Comparison of ENCODE assay signal across 10 cellular contexts in the genomic region with DNA sequence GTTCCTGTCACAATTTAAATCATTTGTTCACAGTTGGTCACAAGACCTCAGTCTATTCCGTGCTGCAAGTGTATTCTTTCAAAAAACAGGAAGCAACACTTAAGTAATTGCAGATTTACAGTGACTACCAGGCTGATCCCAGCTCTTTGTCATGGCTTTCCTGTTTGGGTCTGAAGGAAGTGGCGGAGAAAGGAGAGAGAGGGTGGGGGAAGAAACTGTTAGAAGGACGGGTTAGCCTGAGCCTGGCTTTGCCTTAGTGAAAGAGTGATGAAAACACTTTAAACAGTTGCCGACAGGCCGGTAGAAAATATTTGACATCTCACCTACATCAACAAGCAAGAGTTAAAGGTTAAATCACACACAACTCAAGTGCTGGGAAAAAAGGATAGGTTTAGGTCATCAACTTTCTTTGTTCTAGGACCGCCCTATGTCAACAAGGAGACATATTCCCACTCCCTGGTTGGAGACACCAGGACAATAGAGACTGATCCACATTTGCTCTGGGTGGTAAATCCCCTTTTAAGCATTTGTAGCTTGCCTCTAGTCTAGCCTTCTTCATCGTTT.
DNase-seq lines count a peak whose midpoint lies in the region; ATAC-seq and TF ChIP-seq lines count a peak whose summit lies in the region.
"Had no signal": no experiment of that assay in that cellular context is flagged by ENCODE, and none has a peak within 500 bp of the region (broad histone marks: within the 10 kb centered on the region; RNA-seq: fewer than 3 reads in every experiment).

No MANE protein-coding gene starts in this region.

- peaks cover 48% of the 10 kb centered on the region for H3K4me1 ChIP-seq in GM23248 (ENCODE audit: insufficient read depth)
- H3K4me1 ChIP-seq in hepatocyte (ENCODE audit: insufficient read depth): peaks cover 28% of the 10 kb centered on the region

- WGBS in GM23248 (ENCODE audit: low coverage in 1 of 2, low lambda C conversion rate in 2 of 2, missing lambda C conversion rate in 2 of 2), 2 experiments: 58 to 71% methylated on average over 7 of the region's 7 CpGs
- 36% methylated on average over 7 of the region's 7 CpGs for WGBS in hepatocyte (ENCODE audit: low lambda C conversion rate, missing lambda C conversion rate)

- H3K36me3 ChIP-seq in GM23248 (ENCODE audit: low read depth) (no peaks in the 10 kb centered on the region), SK-N-MC (ENCODE audit: insufficient read depth, low read length) (no peaks in the 10 kb centered on the region), hepatocyte (replicated peaks; ENCODE audit: insufficient read depth, low read depth) (no peaks in the 10 kb centered on the region)

- TF ChIP-seq CTCF in hepatocyte (IDR thresholded peaks at IDR 0.05; ENCODE audit: poor library complexity): no peak
- no peak for TF ChIP-seq CTCF in progenitor cell of endocrine pancreas (IDR thresholded peaks at IDR 0.05; ENCODE audit: unreplicated experiment)
- TF ChIP-seq CTCF in GM13977 (IDR thresholded peaks at IDR 0.05; ENCODE audit: extremely low read depth, insufficient read depth, missing control alignments): no peak

- H3K79me2 ChIP-seq in GM23248 (ENCODE audit: insufficient read depth): 0 out of 2 replicates have a peak, but pooled peaks cover 6% of the 10 kb centered on the region
- H3K79me2 ChIP-seq in hepatocyte: no peaks in the 10 kb centered on the region

- H2AFZ ChIP-seq in GM23248: peak overlapping the region; percentile 65
- H2AFZ ChIP-seq in hepatocyte: peak overlapping the region; percentile 35

- in situ Hi-C loops in GM23248 (cut with MboI): no loop called here
- in situ Hi-C loops in GM13977 (cut with MboI; ENCODE audit: low pct_unique_long_range_greater_than_20kb, low sequenced_read_pairs, unreplicated experiment): loop anchor here (25.0 kb wide), 1 partner anchor 140 kb away; no protein-coding TSS in a partner anchor

- no peaks in the 10 kb centered on the region for H3K9me3 Mint-ChIP-seq in progenitor cell of endocrine pancreas (ENCODE audit: low read depth)
- H3K9me3 Mint-ChIP-seq: activated T-cell treated with anti-CD3 and anti-CD28 coated beads, Interleukin-2, amount 50 U/mL, for 72 hours had no signal

- no peaks in the 10 kb centered on the region for H3K36me3 Mint-ChIP-seq in progenitor cell of endocrine pancreas (ENCODE audit: insufficient read depth)

- no peaks in the 10 kb centered on the region for H4K20me1 ChIP-seq in GM23248 (ENCODE audit: insufficient read depth)
- no peaks in the 10 kb centered on the region for H4K20me1 ChIP-seq in hepatocyte (ENCODE audit: insufficient read depth, poor library complexity, severe bottlenecking)

- H3K27me3 ChIP-seq in GM23248 (replicated peaks; ENCODE audit: insufficient read depth): no peaks in the 10 kb centered on the region
- no peaks in the 10 kb centered on the region for H3K27me3 ChIP-seq in hepatocyte

- ATAC-seq in HG03460 (IDR thresholded peaks at IDR 0.05; ENCODE audit: unreplicated experiment): no peak
- no peak for ATAC-seq in GM21737 (IDR thresholded peaks at IDR 0.05; ENCODE audit: unreplicated experiment)
- no peak for ATAC-seq in GM21423 (IDR thresholded peaks at IDR 0.05; ENCODE audit: unreplicated experiment)
- ATAC-seq: activated T-cell treated with anti-CD3 and anti-CD28 coated beads, Interleukin-2, amount 50 U/mL, for 72 hours had no signal

- peak overlapping the region; percentile 23 for H3K4me2 ChIP-seq in GM23248 (ENCODE audit: unreplicated experiment)
- H3K4me2 ChIP-seq in hepatocyte: peak overlapping the region; percentile 46

- H3K27me3 Mint-ChIP-seq in progenitor cell of endocrine pancreas: no peaks in the 10 kb centered on the region

- no peak overlapping the region for H3K4me3 Mint-ChIP-seq in progenitor cell of endocrine pancreas (ENCODE audit: low read depth)
- H3K4me3 Mint-ChIP-seq: activated T-cell treated with anti-CD3 and anti-CD28 coated beads, Interleukin-2, amount 50 U/mL, for 72 hours had no signal

- H3K27ac ChIP-seq in GM23248: peak overlapping the region; percentile 12; the same call in 1 of the 2 replicates
- H3K27ac ChIP-seq in SK-N-MC: peak overlapping the region; percentile 75
- H3K27ac ChIP-seq in hepatocyte: peak overlapping the region; percentile 83

- H3K9ac ChIP-seq in GM23248: no peak overlapping the region
- H3K9ac ChIP-seq in SK-N-MC (ENCODE audit: insufficient read length): peak overlapping the region; percentile 32

- peaks cover 18% of the 10 kb centered on the region for H3K4me1 Mint-ChIP-seq in progenitor cell of endocrine pancreas (ENCODE audit: low read depth)

- peaks cover 22% of the 10 kb centered on the region for H3F3A ChIP-seq in GM23248 (ENCODE audit: insufficient read depth)

- H3K9me2 ChIP-seq in GM23248 (ENCODE audit: insufficient read depth): no peaks in the 10 kb centered on the region
- H3K9me2 ChIP-seq in hepatocyte (replicated peaks; ENCODE audit: insufficient read depth): no peaks in the 10 kb centered on the region

- H3K4me3 ChIP-seq in GM23248 (no peak overlapping the region), SK-N-MC (peak overlapping the region; percentile 41), hepatocyte (no peak overlapping the region)

- H3K9me3 ChIP-seq in GM23248 (ENCODE audit: low read depth) (no peaks in the 10 kb centered on the region), SK-N-MC (ENCODE audit: low read depth, low read length) (no peaks in the 10 kb centered on the region), hepatocyte (ENCODE audit: low read depth) (no peaks in the 10 kb centered on the region)

- DNase-seq in GM23248: peak; percentile 50
- DNase-seq in SK-N-MC (ENCODE audit: low read depth, low spot score): peak; percentile 65
- peak; percentile 40 for DNase-seq in hepatocyte (ENCODE audit: low spot score)
- DNase-seq in progenitor cell of endocrine pancreas (ENCODE audit: low spot score, unreplicated experiment): no peak
- no peak for DNase-seq in GM13977 (ENCODE audit: low spot score)
- DNase-seq: activated T-cell treated with anti-CD3 and anti-CD28 coated beads, Interleukin-2, amount 50 U/mL, for 72 hours; T-helper 1 cell had no signal

- H3K27ac Mint-ChIP-seq in progenitor cell of endocrine pancreas: peak overlapping the region; percentile 47
- H3K27ac Mint-ChIP-seq: activated T-cell treated with anti-CD3 and anti-CD28 coated beads, Interleukin-2, amount 50 U/mL, for 72 hours had no signal

Comparison
In these comparisons a context has a peak if more than half of its experiments do, and no peak if none do; other contexts are left out.
1. DNase-seq: peak in GM23248 (single experiment), SK-N-MC (single experiment) and hepatocyte (single experiment); none in progenitor cell of endocrine pancreas (single experiment) and GM13977 (single experiment).
2. H3K27ac ChIP-seq: peak in every context shown above with its lines; median percentile 83 in hepatocyte; 75 in SK-N-MC; 12 in GM23248.